ENCODE assay signal across 8 cellular contexts in genomic region chr6:116616757-116617093, GRCh38. TPM values are rescaled to one million over a fixed set of nuclear protein-coding genes. Genes with fewer than 3 reads are reported as not detected.
DNase-seq lines count a peak whose midpoint lies in the region; TF ChIP-seq lines count a peak whose summit lies in the region.

No MANE protein-coding gene starts in this region.

- intact Hi-C loops in ascending aorta (cut with DNase I), result loop anchor here (2.0 kb wide), 1 partner anchor 46 kb away; the partner anchor contains the start of gene RWDD1

- no peaks in the 10 kb centered on the region for H3K79me2 ChIP-seq in MM.1S (ENCODE audit: low read length)

- TF ChIP-seq CTCF in GM20000 (IDR thresholded peaks at IDR 0.05; ENCODE audit: extremely low read depth, missing control alignments) (no peak), MM.1S (IDR thresholded peaks at IDR 0.05; ENCODE audit: low read length) (peak; percentile 28), ascending aorta (IDR thresholded peaks at IDR 0.05) (no peak)

- peak; percentile 13 for DNase-seq in Ammon's horn (ENCODE audit: low spot score)
- peak; percentile 13 for DNase-seq in GM20000 (ENCODE audit: low spot score)
- peak; percentile 43 for DNase-seq in MM.1S
- DNase-seq in ascending aorta (ENCODE audit: low spot score in 2 of 2), result no peak
- DNase-seq in iPS-NIHi11 (ENCODE audit: low spot score), result peak; percentile 26
- DNase-seq in stimulated activated CD8-positive, alpha-beta memory T cell treated with anti-CD3 and anti-CD28 coated beads, Interleukin-4, amount 100 ng/mL, for 48 hours, result peak; percentile 32
- no peak for DNase-seq in NCI-H1694 treated with DMSO at 0.1 percent for 48 hours (lab: John Stamatoyannopoulos, UW)
- DNase-seq in NCI-H526 treated with DMSO at 0.1 percent for 48 hours (lab: John Stamatoyannopoulos, UW), result no peak

- H2AFZ ChIP-seq in MM.1S (ENCODE audit: low read length), result peak overlapping the region; percentile 93

- H3K36me3 ChIP-seq in MM.1S (replicated peaks; ENCODE audit: insufficient read depth, low read length) (no peaks in the 10 kb centered on the region), ascending aorta (no peaks in the 10 kb centered on the region)

- H3K9me3 ChIP-seq in MM.1S (replicated peaks; ENCODE audit: insufficient read depth, low read length) (no peaks in the 10 kb centered on the region), ascending aorta (no peaks in the 10 kb centered on the region)

- H4K20me1 ChIP-seq in MM.1S (ENCODE audit: insufficient read depth, low read length), result no peaks in the 10 kb centered on the region

- H3K4me1 ChIP-seq in MM.1S (ENCODE audit: low read length), result 0 out of 2 replicates have a peak, but pooled peaks cover 9% of the 10 kb centered on the region
- peaks cover 3 to 7% of the 10 kb centered on the region in 2 donors for H3K4me1 ChIP-seq in ascending aorta

- H3F3A ChIP-seq in MM.1S (ENCODE audit: insufficient read depth, low read length), result peaks cover 8% of the 10 kb centered on the region; the same call in 1 of the 2 replicates

- no peaks in the 10 kb centered on the region for H3K9me2 ChIP-seq in MM.1S (replicated peaks; ENCODE audit: insufficient read depth, low read length)

- peak overlapping the region; percentile 57; the same call in 1 of the 2 replicates for H3K9ac ChIP-seq in MM.1S (ENCODE audit: low read length)

- H3K27ac ChIP-seq in MM.1S (ENCODE audit: low read length) (peak overlapping the region; percentile 49; the same call in 1 of the 2 replicates), ascending aorta (no peak overlapping the region)

- peak overlapping the region; percentile 82 for H3K4me2 ChIP-seq in MM.1S (ENCODE audit: low read depth, low read length)

- H3K4me3 ChIP-seq in MM.1S (ENCODE audit: low read length) (peak overlapping the region; percentile 83), ascending aorta (peak overlapping the region; percentile 63 to 66)

- H3K27me3 ChIP-seq in MM.1S (replicated peaks; ENCODE audit: insufficient read depth, low read length) (no peaks in the 10 kb centered on the region), ascending aorta (no peaks in the 10 kb centered on the region)

RNA-seq across cellular contexts. Expression of gene RSPH4A, which starts 0.4 kb away (rescaled TPM):
- 17.9 TPM for total RNA-seq in ascending aorta

RNA-seq across cellular contexts. Expression of gene RWDD1, which starts 45.4 kb away (rescaled TPM):
- total RNA-seq in ascending aorta, result 11.0 TPM

RNA-seq across cellular contexts. Expression of gene ZUP1, which starts 51.8 kb away (rescaled TPM):
- total RNA-seq in ascending aorta, result 0.85 TPM

Comparison
In these comparisons a context has a peak if more than half of its experiments do, and no peak if none do; other contexts are left out.
1. DNase-seq: peak in Ammon's horn (single experiment), GM20000 (single experiment), MM.1S (single experiment), iPS-NIHi11 (single experiment) and stimulated activated CD8-positive, alpha-beta memory T cell treated with anti-CD3 and anti-CD28 coated beads, Interleukin-4, amount 100 ng/mL, for 48 hours (single experiment); none in ascending aorta (0 of 2), NCI-H1694 treated with DMSO at 0.1 percent for 48 hours (single experiment) and NCI-H526 treated with DMSO at 0.1 percent for 48 hours (single experiment).